ENCODE assay signal across 8 cellular contexts in the genomic region with DNA sequence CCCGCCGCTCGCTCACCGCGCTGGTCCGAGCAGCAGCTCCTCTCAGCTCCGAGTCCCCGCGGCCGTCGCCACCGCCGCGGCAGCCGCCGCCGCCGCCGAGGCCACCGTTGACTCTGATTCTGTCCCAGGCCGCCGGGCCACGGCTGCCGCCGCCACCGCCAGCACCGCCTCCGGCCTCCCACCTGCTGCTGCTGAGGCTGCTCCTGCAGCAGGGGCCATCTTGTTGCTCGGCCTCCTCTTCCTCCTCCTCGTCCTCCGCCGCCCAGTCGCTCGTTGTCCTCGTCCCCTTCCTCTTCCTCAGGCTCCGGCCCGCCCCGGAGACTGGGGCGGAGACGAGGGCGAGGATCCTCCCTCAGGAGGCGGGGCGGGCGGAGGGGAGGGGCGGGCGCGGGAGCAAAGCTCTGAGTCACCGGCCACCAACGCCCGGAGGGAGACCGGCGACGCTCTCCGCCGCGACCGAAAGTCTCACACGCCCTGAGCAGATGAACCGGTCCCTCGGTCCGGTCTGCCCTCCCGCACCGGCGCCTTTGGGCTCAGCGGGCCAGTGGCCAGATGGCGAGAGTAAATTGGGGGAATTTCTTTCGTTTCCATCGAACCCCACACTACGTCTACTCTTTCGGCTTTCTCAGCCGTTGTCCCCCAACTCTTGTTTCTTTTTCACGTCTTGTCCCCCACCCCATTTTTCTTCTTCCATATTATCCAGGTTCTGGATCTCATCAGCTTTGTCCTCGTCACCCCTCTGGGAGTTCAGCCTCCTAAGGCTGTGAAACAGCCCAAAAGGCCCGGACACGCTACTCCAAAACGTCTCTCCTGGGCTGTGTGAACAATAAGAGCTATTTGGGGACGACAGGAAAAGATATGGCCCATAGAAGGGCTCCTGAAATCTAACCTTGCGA.
A peak's percentile ranks its signal among the peaks of the same experiment; 100 is the strongest.
DNase-seq lines count a peak whose midpoint lies in the region; ATAC-seq and TF ChIP-seq lines count a peak whose summit lies in the region.

A gene with protein sequence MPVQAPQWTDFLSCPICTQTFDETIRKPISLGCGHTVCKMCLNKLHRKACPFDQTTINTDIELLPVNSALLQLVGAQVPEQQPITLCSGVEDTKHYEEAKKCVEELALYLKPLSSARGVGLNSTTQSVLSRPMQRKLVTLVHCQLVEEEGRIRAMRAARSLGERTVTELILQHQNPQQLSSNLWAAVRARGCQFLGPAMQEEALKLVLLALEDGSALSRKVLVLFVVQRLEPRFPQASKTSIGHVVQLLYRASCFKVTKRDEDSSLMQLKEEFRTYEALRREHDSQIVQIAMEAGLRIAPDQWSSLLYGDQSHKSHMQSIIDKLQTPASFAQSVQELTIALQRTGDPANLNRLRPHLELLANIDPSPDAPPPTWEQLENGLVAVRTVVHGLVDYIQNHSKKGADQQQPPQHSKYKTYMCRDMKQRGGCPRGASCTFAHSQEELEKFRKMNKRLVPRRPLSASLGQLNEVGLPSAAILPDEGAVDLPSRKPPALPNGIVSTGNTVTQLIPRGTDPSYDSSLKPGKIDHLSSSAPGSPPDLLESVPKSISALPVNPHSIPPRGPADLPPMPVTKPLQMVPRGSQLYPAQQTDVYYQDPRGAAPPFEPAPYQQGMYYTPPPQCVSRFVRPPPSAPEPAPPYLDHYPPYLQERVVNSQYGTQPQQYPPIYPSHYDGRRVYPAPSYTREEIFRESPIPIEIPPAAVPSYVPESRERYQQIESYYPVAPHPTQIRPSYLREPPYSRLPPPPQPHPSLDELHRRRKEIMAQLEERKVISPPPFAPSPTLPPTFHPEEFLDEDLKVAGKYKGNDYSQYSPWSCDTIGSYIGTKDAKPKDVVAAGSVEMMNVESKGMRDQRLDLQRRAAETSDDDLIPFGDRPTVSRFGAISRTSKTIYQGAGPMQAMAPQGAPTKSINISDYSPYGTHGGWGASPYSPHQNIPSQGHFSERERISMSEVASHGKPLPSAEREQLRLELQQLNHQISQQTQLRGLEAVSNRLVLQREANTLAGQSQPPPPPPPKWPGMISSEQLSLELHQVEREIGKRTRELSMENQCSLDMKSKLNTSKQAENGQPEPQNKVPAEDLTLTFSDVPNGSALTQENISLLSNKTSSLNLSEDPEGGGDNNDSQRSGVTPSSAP (minus strand): TSS at position 278 of the 896 bp plus-strand sequence. CDS start 29,372 bp downstream, outside the sequence.

- ATAC-seq in stimulated activated naive CD8-positive, alpha-beta T cell treated with anti-CD3 and anti-CD28 coated beads, Interleukin-15, amount 100 ng/mL, for 72 hours = peak; percentile 92

- DNase-seq in EL (peak; percentile 91), GOT3 (lab: John Stamatoyannopoulos, UW) (peak; percentile 92), LNCaP clone FGC (ENCODE audit: low read depth) (peak; percentile 59), SHP77 treated with DMSO at 0.1 percent for 48 hours (lab: John Stamatoyannopoulos, UW) (peak; percentile 79), fibroblast of pulmonary artery (ENCODE audit: low read depth) (peak; percentile 77), nephron progenitor cell (peak; percentile 88)
- peak; percentile 88 for DNase-seq in activated effector memory CD4-positive, alpha-beta T cell treated with Interleukin-2 at 50 U/mL for 16 hours
- peak; percentile 86 to 87 for DNase-seq in stimulated activated naive CD8-positive, alpha-beta T cell treated with anti-CD3 and anti-CD28 coated beads, Interleukin-15, amount 100 ng/mL, for 72 hours

- H3K9me3 Mint-ChIP-seq in nephron progenitor cell = no peaks in the 10 kb centered on the region
- no peaks in the 10 kb centered on the region for H3K9me3 Mint-ChIP-seq in stimulated activated naive CD8-positive, alpha-beta T cell treated with anti-CD3 and anti-CD28 coated beads, Interleukin-15, amount 100 ng/mL, for 72 hours

- H3K4me3 Mint-ChIP-seq in nephron progenitor cell = peak within 1 kb of the TSS; percentile 95
- H3K4me3 Mint-ChIP-seq in stimulated activated naive CD8-positive, alpha-beta T cell treated with anti-CD3 and anti-CD28 coated beads, Interleukin-15, amount 100 ng/mL, for 72 hours = peak within 1 kb of the TSS; percentile 91 to 93

- peak within 1 kb of the TSS; percentile 98 for H3K27ac Mint-ChIP-seq in nephron progenitor cell
- peak within 1 kb of the TSS; percentile 96 to 97 for H3K27ac Mint-ChIP-seq in stimulated activated naive CD8-positive, alpha-beta T cell treated with anti-CD3 and anti-CD28 coated beads, Interleukin-15, amount 100 ng/mL, for 72 hours

- no peaks in the 10 kb centered on the region for H3K36me3 Mint-ChIP-seq in nephron progenitor cell (ENCODE audit: low read depth)

- peaks cover 46% of the 10 kb centered on the region for H3K4me1 Mint-ChIP-seq in nephron progenitor cell
- H3K4me1 Mint-ChIP-seq in stimulated activated naive CD8-positive, alpha-beta T cell treated with anti-CD3 and anti-CD28 coated beads, Interleukin-15, amount 100 ng/mL, for 72 hours = peaks cover 39% of the 10 kb centered on the region

- TF ChIP-seq CTCF in LNCaP clone FGC (IDR thresholded peaks at IDR 0.05; ENCODE audit: control insufficient read depth, extremely low read depth, insufficient read depth) = no peak
- TF ChIP-seq CTCF in fibroblast of pulmonary artery (IDR thresholded peaks at IDR 0.05; ENCODE audit: low read length, missing control alignments) = no peak
- no peak for TF ChIP-seq CTCF in nephron progenitor cell (IDR thresholded peaks at IDR 0.05)

- H3K27me3 Mint-ChIP-seq in nephron progenitor cell (ENCODE audit: low read depth, poor library complexity) = no peaks in the 10 kb centered on the region
- H3K27me3 Mint-ChIP-seq in stimulated activated naive CD8-positive, alpha-beta T cell treated with anti-CD3 and anti-CD28 coated beads, Interleukin-15, amount 100 ng/mL, for 72 hours = no peaks in the 10 kb centered on the region

- H3K4me3 ChIP-seq in LNCaP clone FGC (ENCODE audit: low read depth, low read length) (peak within 1 kb of the TSS; percentile 93), fibroblast of pulmonary artery (replicated peaks; ENCODE audit: low read depth, low read length) (peak within 1 kb of the TSS; percentile 86)

Comparison
In these comparisons a context has a peak if more than half of its experiments do, and no peak if none do; other contexts are left out.
1. Peak in every context shown above with its lines: DNase-seq, ATAC-seq and H3K4me3 ChIP-seq.